8 cellular contexts compared by ENCODE assay signal in genomic region chr1:93591833-93592635, GRCh38.
DNase-seq lines count a peak whose midpoint lies in the region; ATAC-seq and TF ChIP-seq lines count a peak whose summit lies in the region.

No MANE protein-coding gene starts in this region.

- ATAC-seq in SK-N-SH treated with all-trans-retinoic acid at 6 μM for 48 hours (no peak; the same call in 2 of the 3 replicates), HG02884 (IDR thresholded peaks at IDR 0.05; ENCODE audit: unreplicated experiment) (peak; percentile 76)
- ATAC-seq in activated naive CD8-positive, alpha-beta T cell treated with anti-CD3 and anti-CD28 coated beads, Interleukin-2, amount 10 ng/mL, durations not matched to agents 7 days and 5 days (ENCODE audit: low read depth): peak; percentile 62

- H3K36me3 ChIP-seq in SK-N-SH (replicated peaks in 1 of 2; ENCODE audit: control insufficient read depth in 1 of 2, insufficient read depth in 2 of 2, low read length in 1 of 2): peaks cover 40 to 47% of the 10 kb centered on the region in 2 experiments

- no peaks in the 10 kb centered on the region for H3K9me2 ChIP-seq in SK-N-SH

- H3K4me2 ChIP-seq in SK-N-SH: 0 out of 2 replicates have a peak overlapping the region, but pooled peaks have one; percentile 12

- 75% methylated on average over 11 of the region's 19 CpGs for whole genome bisulfite sequencing in SK-N-SH (ENCODE audit: low lambda C conversion rate)

- H3K27me3 Mint-ChIP-seq in activated naive CD8-positive, alpha-beta T cell treated with anti-CD3 and anti-CD28 coated beads, Interleukin-2, amount 10 ng/mL, durations not matched to agents 7 days and 5 days: peaks cover 15% of the 10 kb centered on the region
- no peaks in the 10 kb centered on the region for H3K27me3 Mint-ChIP-seq in neural crest cell (ENCODE audit: low read depth)

- H3K4me3 Mint-ChIP-seq in activated naive CD8-positive, alpha-beta T cell treated with anti-CD3 and anti-CD28 coated beads, Interleukin-2, amount 10 ng/mL, durations not matched to agents 7 days and 5 days: peak overlapping the region; percentile 39
- H3K4me3 Mint-ChIP-seq in neural crest cell: no peak overlapping the region

- DNase-seq in SK-N-SH (peak; percentile 85), NCI-H1930 (lab: John Stamatoyannopoulos, UW) (peak; percentile 23 to 45), neural crest cell (ENCODE audit: low read depth, low spot score) (no peak), HPDE6-E6E7 (ENCODE audit: extremely low spot score) (no peak), MV-4-11 (lab: John Stamatoyannopoulos, UW) (no peak)
- DNase-seq in activated naive CD8-positive, alpha-beta T cell treated with anti-CD3 and anti-CD28 coated beads, Interleukin-2, amount 10 ng/mL, durations not matched to agents 7 days and 5 days: peak; percentile 64

- no peak overlapping the region for H2AFZ ChIP-seq in SK-N-SH (ENCODE audit: low read depth)

- no peaks in the 10 kb centered on the region for H3K9me3 ChIP-seq in SK-N-SH

- H3K9me3 Mint-ChIP-seq in activated naive CD8-positive, alpha-beta T cell treated with anti-CD3 and anti-CD28 coated beads, Interleukin-2, amount 10 ng/mL, durations not matched to agents 7 days and 5 days: no peaks in the 10 kb centered on the region
- H3K9me3 Mint-ChIP-seq in neural crest cell: no peaks in the 10 kb centered on the region

- H4K20me1 ChIP-seq in SK-N-SH (ENCODE audit: insufficient read depth): peaks cover 83% of the 10 kb centered on the region

- peaks cover 27% of the 10 kb centered on the region for H3K4me1 Mint-ChIP-seq in activated naive CD8-positive, alpha-beta T cell treated with anti-CD3 and anti-CD28 coated beads, Interleukin-2, amount 10 ng/mL, durations not matched to agents 7 days and 5 days
- H3K4me1 Mint-ChIP-seq in neural crest cell: peaks cover 58% of the 10 kb centered on the region

- H3K4me3 ChIP-seq in SK-N-SH (ENCODE audit: low read depth in 2 of 2, low read length in 1 of 2): no peak overlapping the region

- TF ChIP-seq EP300 in SK-N-SH (IDR thresholded peaks at IDR 0.05; ENCODE audit: borderline replicate concordance in 1 of 2, low read depth in 1 of 2, low read length in 1 of 2): no peak

- H3K27ac Mint-ChIP-seq in activated naive CD8-positive, alpha-beta T cell treated with anti-CD3 and anti-CD28 coated beads, Interleukin-2, amount 10 ng/mL, durations not matched to agents 7 days and 5 days: no peak overlapping the region
- H3K27ac Mint-ChIP-seq in neural crest cell (ENCODE audit: unreplicated experiment): peak overlapping the region; percentile 52

- peaks cover 26% of the 10 kb centered on the region for H3F3A ChIP-seq in SK-N-SH (replicated peaks; ENCODE audit: insufficient read depth)

- no peaks in the 10 kb centered on the region for H3K27me3 ChIP-seq in SK-N-SH (ENCODE audit: insufficient read depth)

- H3K27ac ChIP-seq in SK-N-SH (ENCODE audit: low read depth in 2 of 2, low read length in 1 of 2): peak overlapping the region; percentile 38 to 71; a peak in 3 of 4 replicates

- CTCF ChIA-PET in SK-N-SH (lab: Yijun Ruan, JAX): interaction anchor here (0.8 to 2.2 kb wide), 4 partner anchors 16 to 252 kb away, joined by 3 to 7 read pairs (median 5); no protein-coding TSS in a partner anchor

- peaks cover 30 to 51% of the 10 kb centered on the region in 2 experiments for H3K4me1 ChIP-seq in SK-N-SH (ENCODE audit: control insufficient read depth in 1 of 2, insufficient read depth in 2 of 2, low read depth in 1 of 2, low read length in 1 of 2)

- no peaks in the 10 kb centered on the region for H3K36me3 Mint-ChIP-seq in activated naive CD8-positive, alpha-beta T cell treated with anti-CD3 and anti-CD28 coated beads, Interleukin-2, amount 10 ng/mL, durations not matched to agents 7 days and 5 days
- H3K36me3 Mint-ChIP-seq in neural crest cell (ENCODE audit: low read depth): peaks cover 17% of the 10 kb centered on the region

- no peak for TF ChIP-seq CTCF in SK-N-SH (IDR thresholded peaks at IDR 0.05)
- TF ChIP-seq CTCF in neural crest cell (conservative IDR thresholded peaks at IDR 0.05): no peak

- POLR2A ChIA-PET in SK-N-SH (lab: Yijun Ruan, JAX): interaction anchor here (2.5 kb wide), 1 partner anchor 16 kb away, joined by 8 read pairs; no protein-coding TSS in a partner anchor
- POLR2A ChIA-PET in activated naive CD8-positive, alpha-beta T cell treated with anti-CD3 and anti-CD28 coated beads, Interleukin-2, amount 10 ng/mL, durations not matched to agents 7 days and 5 days (lab: Charles Lee): no interaction called here

- H3K79me2 ChIP-seq in SK-N-SH (ENCODE audit: insufficient read depth): peaks cover 99% of the 10 kb centered on the region

- no peak overlapping the region for H3K9ac ChIP-seq in SK-N-SH

- TF ChIP-seq RAD21 in SK-N-SH (IDR thresholded peaks at IDR 0.05; ENCODE audit: low read length): 0 out of 2 replicates have a peak, but pooled peaks have one; percentile 18

TF ChIP-seq in SK-N-SH, 30 proteins besides CTCF, POLR2A, EP300 and RAD21 (continues in another document):
- TF ChIP-seq EZH2phosphoT487 (IDR thresholded peaks at IDR 0.05; ENCODE audit: borderline replicate concordance, low read depth) (no peak), GABPA (IDR thresholded peaks at IDR 0.05; ENCODE audit: low read depth) (no peak), TAF1 (IDR thresholded peaks at IDR 0.05; ENCODE audit: borderline replicate concordance, low read depth, low read length) (no peak), TEAD4 (IDR thresholded peaks at IDR 0.05; ENCODE audit: borderline replicate concordance, insufficient read depth) (no peak), USF1 (IDR thresholded peaks at IDR 0.05; ENCODE audit: borderline replicate concordance, low read depth) (no peak), CHD2 (IDR thresholded peaks at IDR 0.05; ENCODE audit: low read length, partially characterized antibody) (peak; percentile 20), POLR2AphosphoS5 (IDR thresholded peaks at IDR 0.05; ENCODE audit: low read depth, low read length) (no peak), SMC3 (IDR thresholded peaks at IDR 0.05; ENCODE audit: low read depth, low read length) (no peak), FOXJ3 (CRISPR knock-in tag; IDR thresholded peaks at IDR 0.05) (0 out of 2 replicates have a peak, but pooled peaks have one; percentile 46), SIN3A (IDR thresholded peaks at IDR 0.05; ENCODE audit: borderline replicate concordance, low read depth, low read length) (no peak)

TF ChIP-seq in SK-N-SH treated with all-trans-retinoic acid at 6 μM for 48 hours, 23 proteins besides CTCF, POLR2A, EP300 and RAD21:
- TF ChIP-seq CSRNP3 (CRISPR knock-in tag; IDR thresholded peaks at IDR 0.05): no peak
- TF ChIP-seq TOX (CRISPR knock-in tag; IDR thresholded peaks at IDR 0.05; ENCODE audit: borderline replicate concordance): no peak
- TF ChIP-seq GLIS3 (CRISPR knock-in tag; IDR thresholded peaks at IDR 0.05): no peak
- TF ChIP-seq ISL1 (CRISPR knock-in tag; IDR thresholded peaks at IDR 0.05): no peak

Comparison
In these comparisons a context has a peak if more than half of its experiments do, and no peak if none do; other contexts are left out.
1. DNase-seq: peak in SK-N-SH (single experiment), NCI-H1930 (2 of 2) and activated naive CD8-positive, alpha-beta T cell treated with anti-CD3 and anti-CD28 coated beads, Interleukin-2, amount 10 ng/mL, durations not matched to agents 7 days and 5 days (single experiment); none in neural crest cell (single experiment), HPDE6-E6E7 (single experiment) and MV-4-11 (single experiment).